In the genomic region with DNA sequence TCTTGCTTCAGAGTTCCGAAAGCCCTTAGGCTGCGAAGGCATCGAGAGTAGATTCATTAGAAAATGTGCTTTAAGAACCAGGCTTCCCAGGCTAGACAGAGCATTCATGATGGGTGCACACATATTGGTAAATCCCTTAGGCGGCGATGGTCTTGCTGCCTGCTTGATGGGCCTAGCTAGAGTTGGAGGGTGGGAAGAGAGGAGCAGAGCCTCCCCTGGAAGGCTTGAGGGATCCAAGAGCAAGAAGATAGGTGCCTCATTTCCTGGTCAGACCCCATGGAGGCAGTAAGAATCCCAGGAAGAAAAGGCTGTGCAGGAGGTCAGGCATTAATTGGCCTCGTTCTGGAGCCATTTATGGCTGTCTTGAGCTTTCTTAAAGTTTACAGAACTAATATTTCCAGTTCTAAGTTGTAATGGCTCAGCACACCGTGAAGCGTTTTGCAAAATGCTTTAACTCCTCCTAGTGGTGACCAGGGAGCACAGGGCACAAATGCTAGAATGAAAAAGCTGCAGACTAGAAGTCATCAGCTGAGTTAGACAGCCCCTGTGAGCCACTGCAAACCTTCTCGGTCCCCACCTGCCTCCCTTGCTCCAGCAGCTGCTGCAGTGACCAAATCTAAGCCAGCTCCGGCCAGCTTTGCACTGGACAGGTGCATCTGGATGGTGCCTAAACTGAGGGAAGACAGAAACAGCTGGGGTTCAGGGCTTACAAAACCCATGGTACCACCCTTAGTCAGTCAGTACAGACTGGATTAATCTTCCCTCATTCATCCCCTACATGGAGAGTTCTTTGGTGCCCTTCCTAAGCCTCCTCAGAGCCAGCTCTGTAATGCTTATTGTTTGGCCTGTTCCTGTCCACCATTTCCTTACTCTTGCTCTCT, we compare ENCODE assay signal across 9 cellular contexts. TPM values are rescaled to one million over a fixed set of nuclear protein-coding genes. Genes with fewer than 3 reads are reported as not detected.
DNase-seq lines count a peak whose midpoint lies in the region; ATAC-seq and TF ChIP-seq lines count a peak whose summit lies in the region.
"Had no signal": no experiment of that assay in that cellular context is flagged by ENCODE, and none has a peak within 500 bp of the region (broad histone marks: within the 10 kb centered on the region; RNA-seq: fewer than 3 reads in every experiment).

No MANE protein-coding gene starts in this region.

- TF ChIP-seq RAD21 in liver (IDR thresholded peaks at IDR 0.05) = peak; percentile 67 to 80

- no peaks in the 10 kb centered on the region for H3K9me3 Mint-ChIP-seq in CD14-positive monocyte
- H3K9me3 Mint-ChIP-seq: natural killer cell had no signal

- no peaks in the 10 kb centered on the region for H3K27me3 ChIP-seq in liver (ENCODE audit: control insufficient read depth in 4 of 4, insufficient read depth in 4 of 4, low read length in 3 of 4)
- H3K27me3 ChIP-seq in aorta (ENCODE audit: control insufficient read depth in 1 of 2, insufficient read depth in 2 of 2, low read length in 1 of 2) = no peaks in the 10 kb centered on the region

- DNase-seq in CD14-positive monocyte (ENCODE audit: low spot score) (no peak), NOMO-1 treated with dmso at 0.1 percent for 144 hours (lab: John Stamatoyannopoulos, UW; ENCODE audit: unreplicated experiment) (peak; percentile 38), choroid plexus epithelial cell (ENCODE audit: low read depth) (peak; percentile 87), aorta (no peak), NCI-H2081 treated with DMSO at 0.1 percent for 48 hours (lab: John Stamatoyannopoulos, UW) (no peak)
- DNase-seq: natural killer cell had no signal

- H3K36me3 Mint-ChIP-seq in CD14-positive monocyte = no peaks in the 10 kb centered on the region
- H3K36me3 Mint-ChIP-seq: natural killer cell had no signal

- H3K27ac ChIP-seq in liver (ENCODE audit: low read depth in 1 of 2, low read length in 2 of 2) (no peak overlapping the region), aorta (ENCODE audit: low read depth in 1 of 2, low read length in 2 of 2) (no peak overlapping the region)

- H3K4me1 ChIP-seq in liver (ENCODE audit: control insufficient read depth in 4 of 4, insufficient read depth in 4 of 4, low read length in 3 of 4) (no peaks in the 10 kb centered on the region), aorta (ENCODE audit: control insufficient read depth in 1 of 2, insufficient read depth in 2 of 2, low read length in 2 of 2) (no peaks in the 10 kb centered on the region)

- H3K27ac Mint-ChIP-seq in CD14-positive monocyte = no peak overlapping the region
- H3K27ac Mint-ChIP-seq: natural killer cell had no signal

- H3K4me3 Mint-ChIP-seq in CD14-positive monocyte = no peak overlapping the region
- H3K4me3 Mint-ChIP-seq: natural killer cell had no signal

- H3K4me1 Mint-ChIP-seq in CD14-positive monocyte = no peaks in the 10 kb centered on the region

- H3K9me3 ChIP-seq in liver (ENCODE audit: control insufficient read depth in 4 of 4, low read length in 3 of 4) (no peaks in the 10 kb centered on the region), aorta (ENCODE audit: control insufficient read depth, low read length) (no peaks in the 10 kb centered on the region)

- peaks cover 1 to 3% (median 2%) of the 10 kb centered on the region in 3 donors for H3K27me3 Mint-ChIP-seq in CD14-positive monocyte (ENCODE audit: low read depth in 3 of 3)

- intact Hi-C loops in CD14-positive monocyte (cut with micrococcal nuclease) (no loop called here), aorta (cut with DNase I) (no loop called here)

- peak; percentile 10 for TF ChIP-seq CTCF in CD14-positive monocyte (IDR thresholded peaks at IDR 0.05)
- peak; percentile 97 for TF ChIP-seq CTCF in choroid plexus epithelial cell (conservative IDR thresholded peaks at IDR 0.05; ENCODE audit: low read depth, low read length)
- peak; percentile 52 for TF ChIP-seq CTCF in liver (IDR thresholded peaks at IDR 0.05; ENCODE audit: low read depth, low read length, missing input control)

- H3K4me3 ChIP-seq in choroid plexus epithelial cell (ENCODE audit: low read depth, low read length) = no peak overlapping the region
- no peak overlapping the region for H3K4me3 ChIP-seq in liver (ENCODE audit: low read depth in 1 of 3, low read length in 3 of 3)
- no peak overlapping the region for H3K4me3 ChIP-seq in aorta (ENCODE audit: low read length in 2 of 2)

- no peak overlapping the region for H3K9ac ChIP-seq in liver (ENCODE audit: low read depth in 1 of 2, low read length in 2 of 2)

- ATAC-seq in GM19023 (IDR thresholded peaks at IDR 0.05; ENCODE audit: unreplicated experiment) (peak; percentile 71), HG03159 (IDR thresholded peaks at IDR 0.05; ENCODE audit: unreplicated experiment) (peak; percentile 75), aorta (ENCODE audit: low FRiP score) (peak; percentile 85)

- H3K36me3 ChIP-seq in liver (ENCODE audit: control insufficient read depth in 4 of 4, insufficient read depth in 3 of 4, low read depth in 1 of 4, low read length in 3 of 4) (no peaks in the 10 kb centered on the region), aorta (ENCODE audit: control insufficient read depth in 1 of 2, insufficient read depth in 2 of 2, low read length in 1 of 2) (no peaks in the 10 kb centered on the region)

- WGBS in liver = 69% methylated on average over 10 of the region's 10 CpGs
- WGBS in aorta, 2 donors = 45% methylated on average over 10 of the region's 10 CpGs

TF ChIP-seq in liver, 16 proteins besides CTCF, POLR2A, EP300 and RAD21 (continues in another document):
- TF ChIP-seq FOXA1 (IDR thresholded peaks at IDR 0.05) = no peak
- no peak for TF ChIP-seq HNF4A (conservative IDR thresholded peaks at IDR 0.05)
- no peak for TF ChIP-seq SP1 (IDR thresholded peaks at IDR 0.05)
- no peak for TF ChIP-seq TAF1 (conservative IDR thresholded peaks at IDR 0.05)
- TF ChIP-seq NR2F2 (IDR thresholded peaks at IDR 0.05) = no peak
- TF ChIP-seq, protein P1, sequence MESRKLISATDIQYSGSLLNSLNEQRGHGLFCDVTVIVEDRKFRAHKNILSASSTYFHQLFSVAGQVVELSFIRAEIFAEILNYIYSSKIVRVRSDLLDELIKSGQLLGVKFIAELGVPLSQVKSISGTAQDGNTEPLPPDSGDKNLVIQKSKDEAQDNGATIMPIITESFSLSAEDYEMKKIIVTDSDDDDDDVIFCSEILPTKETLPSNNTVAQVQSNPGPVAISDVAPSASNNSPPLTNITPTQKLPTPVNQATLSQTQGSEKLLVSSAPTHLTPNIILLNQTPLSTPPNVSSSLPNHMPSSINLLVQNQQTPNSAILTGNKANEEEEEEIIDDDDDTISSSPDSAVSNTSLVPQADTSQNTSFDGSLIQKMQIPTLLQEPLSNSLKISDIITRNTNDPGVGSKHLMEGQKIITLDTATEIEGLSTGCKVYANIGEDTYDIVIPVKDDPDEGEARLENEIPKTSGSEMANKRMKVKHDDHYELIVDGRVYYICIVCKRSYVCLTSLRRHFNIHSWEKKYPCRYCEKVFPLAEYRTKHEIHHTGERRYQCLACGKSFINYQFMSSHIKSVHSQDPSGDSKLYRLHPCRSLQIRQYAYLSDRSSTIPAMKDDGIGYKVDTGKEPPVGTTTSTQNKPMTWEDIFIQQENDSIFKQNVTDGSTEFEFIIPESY (IDR thresholded peaks at IDR 0.05) = no peak
- TF ChIP-seq GABPA (IDR thresholded peaks at IDR 0.05 in 1 of 2, conservative IDR thresholded peaks at IDR 0.05 in 1 of 2) = no peak
- TF ChIP-seq, protein P2, sequence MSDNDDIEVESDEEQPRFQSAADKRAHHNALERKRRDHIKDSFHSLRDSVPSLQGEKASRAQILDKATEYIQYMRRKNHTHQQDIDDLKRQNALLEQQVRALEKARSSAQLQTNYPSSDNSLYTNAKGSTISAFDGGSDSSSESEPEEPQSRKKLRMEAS (IDR thresholded peaks at IDR 0.05) = no peak
- TF ChIP-seq, protein P3, sequence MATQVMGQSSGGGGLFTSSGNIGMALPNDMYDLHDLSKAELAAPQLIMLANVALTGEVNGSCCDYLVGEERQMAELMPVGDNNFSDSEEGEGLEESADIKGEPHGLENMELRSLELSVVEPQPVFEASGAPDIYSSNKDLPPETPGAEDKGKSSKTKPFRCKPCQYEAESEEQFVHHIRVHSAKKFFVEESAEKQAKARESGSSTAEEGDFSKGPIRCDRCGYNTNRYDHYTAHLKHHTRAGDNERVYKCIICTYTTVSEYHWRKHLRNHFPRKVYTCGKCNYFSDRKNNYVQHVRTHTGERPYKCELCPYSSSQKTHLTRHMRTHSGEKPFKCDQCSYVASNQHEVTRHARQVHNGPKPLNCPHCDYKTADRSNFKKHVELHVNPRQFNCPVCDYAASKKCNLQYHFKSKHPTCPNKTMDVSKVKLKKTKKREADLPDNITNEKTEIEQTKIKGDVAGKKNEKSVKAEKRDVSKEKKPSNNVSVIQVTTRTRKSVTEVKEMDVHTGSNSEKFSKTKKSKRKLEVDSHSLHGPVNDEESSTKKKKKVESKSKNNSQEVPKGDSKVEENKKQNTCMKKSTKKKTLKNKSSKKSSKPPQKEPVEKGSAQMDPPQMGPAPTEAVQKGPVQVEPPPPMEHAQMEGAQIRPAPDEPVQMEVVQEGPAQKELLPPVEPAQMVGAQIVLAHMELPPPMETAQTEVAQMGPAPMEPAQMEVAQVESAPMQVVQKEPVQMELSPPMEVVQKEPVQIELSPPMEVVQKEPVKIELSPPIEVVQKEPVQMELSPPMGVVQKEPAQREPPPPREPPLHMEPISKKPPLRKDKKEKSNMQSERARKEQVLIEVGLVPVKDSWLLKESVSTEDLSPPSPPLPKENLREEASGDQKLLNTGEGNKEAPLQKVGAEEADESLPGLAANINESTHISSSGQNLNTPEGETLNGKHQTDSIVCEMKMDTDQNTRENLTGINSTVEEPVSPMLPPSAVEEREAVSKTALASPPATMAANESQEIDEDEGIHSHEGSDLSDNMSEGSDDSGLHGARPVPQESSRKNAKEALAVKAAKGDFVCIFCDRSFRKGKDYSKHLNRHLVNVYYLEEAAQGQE (IDR thresholded peaks at IDR 0.05) = no peak
- TF ChIP-seq JUND (IDR thresholded peaks at IDR 0.05) = no peak
- TF ChIP-seq RXRA (IDR thresholded peaks at IDR 0.05) = no peak
- TF ChIP-seq EGR1 (IDR thresholded peaks at IDR 0.05; ENCODE audit: low read depth in 2 of 2) = no peak
- TF ChIP-seq HNF4G (IDR thresholded peaks at IDR 0.05) = no peak
- TF ChIP-seq YY1 (IDR thresholded peaks at IDR 0.05) = no peak

RNA-seq across cellular contexts. Expression of a gene that starts 14.7 kb away (rescaled TPM):
- polyA plus RNA-seq in CD14-positive monocyte (not detected), liver (under 1 TPM in 1 of 2 donors, not detected in 1; 0.01 TPM), aorta (not detected)
- total RNA-seq in liver (1 to 10 TPM in 1 of 2 donors, not detected in 1; 1.3 TPM), aorta (under 1 TPM; 0.36 to 0.54 TPM)
- total RNA-seq: natural killer cell had no signal

RNA-seq across cellular contexts. Expression of a gene that starts 33.6 kb away (rescaled TPM):
- polyA plus RNA-seq in CD14-positive monocyte (not detected), liver (not detected), aorta (not detected)
- total RNA-seq in liver (not detected), aorta (not detected)
- total RNA-seq: natural killer cell had no signal

RNA-seq across cellular contexts. Expression of a gene that starts 38.0 kb away (rescaled TPM):
- polyA plus RNA-seq in CD14-positive monocyte (1 to 10 TPM; 4.8 to 6.1 TPM), liver (10 to 100 TPM; 27.5 to 35.8 TPM), aorta (1 to 10 TPM; 6.8 to 8.5 TPM)
- total RNA-seq in liver (10 to 100 TPM; 15.6 to 48.5 TPM), aorta (10 to 100 TPM in 1 of 2 donors, 1 to 10 TPM in 1; 5.0 to 11.4 TPM)

Comparison
In these comparisons a context has a peak if more than half of its experiments do, and no peak if none do; other contexts are left out.
1. DNase-seq: peak in NOMO-1 treated with dmso at 0.1 percent for 144 hours (single experiment) and choroid plexus epithelial cell (single experiment); none in CD14-positive monocyte (single experiment), aorta (0 of 2) and NCI-H2081 treated with DMSO at 0.1 percent for 48 hours (single experiment).
2. CTCF ChIP-seq: peak in every context shown above with its lines; median percentile 97 in choroid plexus epithelial cell; 52 in liver; 10 in CD14-positive monocyte.
3. Peak in every context shown above with its lines, with median percentiles within 50 percentile points of each other: ATAC-seq.